Comparison of ENCODE assay signal across 24 cellular contexts in the genomic region with DNA sequence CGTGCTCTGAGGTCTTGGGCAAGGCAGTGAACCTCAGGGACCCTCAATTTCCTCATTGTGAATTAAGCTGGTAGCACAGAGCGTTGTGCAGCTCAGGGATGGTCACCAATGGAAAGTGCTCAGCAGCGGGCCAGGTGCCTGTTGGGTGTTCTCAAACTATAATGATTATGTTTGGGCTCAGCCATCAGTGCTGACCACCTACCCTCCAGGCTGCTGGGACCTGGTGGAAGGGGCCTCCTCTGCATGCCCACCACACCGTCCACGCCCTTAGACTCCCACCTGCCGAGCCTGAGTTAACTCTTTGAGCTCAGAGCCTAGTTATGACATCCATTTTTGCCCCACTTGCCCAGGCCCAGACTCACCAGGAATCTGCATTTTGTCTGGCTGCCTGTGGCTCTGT. TPM values are rescaled to one million over a fixed set of nuclear protein-coding genes. Genes with fewer than 3 reads are reported as not detected.
DNase-seq lines count a peak whose midpoint lies in the region; ATAC-seq and TF ChIP-seq lines count a peak whose summit lies in the region.
"Had no signal": no experiment of that assay in that cellular context is flagged by ENCODE, and none has a peak within 500 bp of the region (broad histone marks: within the 10 kb centered on the region; RNA-seq: fewer than 3 reads in every experiment).

No MANE protein-coding gene starts in this region.

- in situ Hi-C loops in brain microvascular endothelial cell (cut with HindIII; ENCODE audit: low pct_ligation_motif_present, low sequenced_read_pairs), result no loop called here

- H2AFZ ChIP-seq in GM23338, result no peak overlapping the region

- no peak overlapping the region for H3K27ac Mint-ChIP-seq in GM23338
- H3K27ac Mint-ChIP-seq: activated naive CD8-positive, alpha-beta T cell; CD4-positive, alpha-beta memory T cell; stimulated activated effector memory CD8-positive, alpha-beta T cell treated with anti-CD3 and anti-CD28 coated beads, Interleukin-12 subunit alpha, Interleukin-12 subunit beta, amount 100 ng/mL, for 72 hours had no signal

- peaks cover 72% of the 10 kb centered on the region for H4K20me1 ChIP-seq in GM23338 (replicated peaks; ENCODE audit: insufficient read depth)

- 0 out of 2 replicates have a peak, but pooled peaks cover 9% of the 10 kb centered on the region for H3F3A ChIP-seq in GM23338 (replicated peaks; ENCODE audit: low read depth)

- no peak for TF ChIP-seq CTCF in GM23338 (conservative IDR thresholded peaks at IDR 0.05; ENCODE audit: low read depth in 2 of 2)
- TF ChIP-seq CTCF in brain microvascular endothelial cell (IDR thresholded peaks at IDR 0.05; ENCODE audit: low read depth, low read length, missing control alignments), result no peak
- TF ChIP-seq CTCF in sigmoid colon (IDR thresholded peaks at IDR 0.05), result no peak
- TF ChIP-seq CTCF in prostate gland (IDR thresholded peaks at IDR 0.05), result no peak

- H3K9me3 ChIP-seq in iPS-18c (ENCODE audit: control insufficient read depth, insufficient read depth, low read length) (no peaks in the 10 kb centered on the region), sigmoid colon (no peaks in the 10 kb centered on the region), prostate gland (no peaks in the 10 kb centered on the region)
- H3K9me3 ChIP-seq: esophagus muscularis mucosa, gastroesophageal sphincter, MG63, pancreas, right lobe of liver had no signal

- no peaks in the 10 kb centered on the region for H3K36me3 Mint-ChIP-seq in GM23338 (ENCODE audit: low read depth)
- H3K36me3 Mint-ChIP-seq: activated naive CD8-positive, alpha-beta T cell; CD4-positive, alpha-beta memory T cell; naive thymus-derived CD8-positive, alpha-beta T cell; stimulated activated effector memory CD8-positive, alpha-beta T cell treated with anti-CD3 and anti-CD28 coated beads, Interleukin-12 subunit alpha, Interleukin-12 subunit beta, amount 100 ng/mL, for 72 hours had no signal

- 0 out of 2 replicates have a peak overlapping the region, but pooled peaks have one; percentile 37 for H3K4me2 ChIP-seq in GM23338

- ATAC-seq in GM23338, result no peak
- ATAC-seq: naive thymus-derived CD8-positive, alpha-beta T cell; stimulated activated effector memory CD8-positive, alpha-beta T cell treated with anti-CD3 and anti-CD28 coated beads, Interleukin-12 subunit alpha, Interleukin-12 subunit beta, amount 100 ng/mL, for 72 hours had no signal

- H3K27me3 ChIP-seq in GM23338 (ENCODE audit: insufficient read depth) (no peaks in the 10 kb centered on the region), brain microvascular endothelial cell (replicated peaks) (no peaks in the 10 kb centered on the region), sigmoid colon (no peaks in the 10 kb centered on the region), prostate gland (replicated peaks; ENCODE audit: insufficient read depth) (no peaks in the 10 kb centered on the region)
- H3K27me3 ChIP-seq: esophagus muscularis mucosa, gastroesophageal sphincter, MG63, pancreas, right lobe of liver had no signal

- H3K27me3 Mint-ChIP-seq in GM23338 (ENCODE audit: insufficient read depth, low read depth, poor library complexity), result peaks cover 15% of the 10 kb centered on the region
- H3K27me3 Mint-ChIP-seq: activated naive CD8-positive, alpha-beta T cell; CD4-positive, alpha-beta memory T cell had no signal

- 84 to 89% methylated on average over 6 of the region's 6 CpGs for WGBS in sigmoid colon, 2 donors
- WGBS in prostate gland, result 81% methylated on average over 6 of the region's 6 CpGs

- DNase-seq in GM23338 (ENCODE audit: low spot score) (no peak), brain microvascular endothelial cell (no peak), sigmoid colon (peak; percentile 54), prostate gland (ENCODE audit: low spot score) (no peak), AML-193 (lab: John Stamatoyannopoulos, UW) (no peak)
- no peak for DNase-seq in NK-92 treated with Interleukin-12 subunit alpha and Interleukin-12 subunit beta, amount 100 ng/mL, for 24 hours (lab: John Stamatoyannopoulos, UW)
- no peak for DNase-seq in activated CD4-positive, alpha-beta T cell treated with anti-CD3 and anti-CD28 coated beads for 4 hours
- DNase-seq: activated CD8-positive, alpha-beta memory T cell treated with anti-CD3 and anti-CD28 coated beads for 24 hours; activated T-cell treated with anti-CD3 and anti-CD28 coated beads, Interleukin-2, amount 50 U/mL, for 48 hours; CD4-positive, alpha-beta memory T cell; effector memory CD4-positive, alpha-beta T cell; GDM1; MG63; NCI-H1436; NCI-H524 treated with DMSO at 0.1 percent for 48 hours; T-helper 9 cell had no signal

- H3K79me2 ChIP-seq in GM23338 (replicated peaks; ENCODE audit: insufficient read depth), result peaks cover 98% of the 10 kb centered on the region

- no peak overlapping the region for H3K4me3 Mint-ChIP-seq in GM23338
- H3K4me3 Mint-ChIP-seq: activated naive CD8-positive, alpha-beta T cell; CD4-positive, alpha-beta memory T cell; naive thymus-derived CD8-positive, alpha-beta T cell; stimulated activated effector memory CD8-positive, alpha-beta T cell treated with anti-CD3 and anti-CD28 coated beads, Interleukin-12 subunit alpha, Interleukin-12 subunit beta, amount 100 ng/mL, for 72 hours had no signal

- TF ChIP-seq EP300 in sigmoid colon (IDR thresholded peaks at IDR 0.05), result no peak

- peaks cover 87% of the 10 kb centered on the region for H3K4me1 Mint-ChIP-seq in GM23338
- H3K4me1 Mint-ChIP-seq: CD4-positive, alpha-beta memory T cell; naive thymus-derived CD8-positive, alpha-beta T cell; stimulated activated effector memory CD8-positive, alpha-beta T cell treated with anti-CD3 and anti-CD28 coated beads, Interleukin-12 subunit alpha, Interleukin-12 subunit beta, amount 100 ng/mL, for 72 hours had no signal

- intact Hi-C loops in sigmoid colon (cut with DNase I), result no loop called here
- intact Hi-C loops in prostate gland (cut with DNase I), result no loop called here

- H3K4me3 ChIP-seq in GM23338 (no peak overlapping the region), brain microvascular endothelial cell (ENCODE audit: low read depth, low read length) (no peak overlapping the region), iPS-18c (ENCODE audit: insufficient read depth, low read depth, low read length) (0 out of 2 replicates have a peak overlapping the region, but pooled peaks have one; percentile 15), sigmoid colon (no peak overlapping the region), prostate gland (no peak overlapping the region)
- H3K4me3 ChIP-seq: esophagus muscularis mucosa, gastroesophageal sphincter, MG63, pancreas, right lobe of liver had no signal

- H3K9me3 Mint-ChIP-seq in GM23338, result no peaks in the 10 kb centered on the region
- H3K9me3 Mint-ChIP-seq: naive thymus-derived CD8-positive, alpha-beta T cell; stimulated activated effector memory CD8-positive, alpha-beta T cell treated with anti-CD3 and anti-CD28 coated beads, Interleukin-12 subunit alpha, Interleukin-12 subunit beta, amount 100 ng/mL, for 72 hours had no signal

- H3K27ac ChIP-seq in GM23338 (ENCODE audit: low read depth) (no peak overlapping the region), brain microvascular endothelial cell (peak overlapping the region; percentile 91), sigmoid colon (peak overlapping the region in 1 of 4 donors; percentile 22), prostate gland (no peak overlapping the region)
- H3K27ac ChIP-seq: pancreas, right lobe of liver had no signal

- H3K4me1 ChIP-seq in GM23338 (ENCODE audit: insufficient read depth), result peaks cover 58% of the 10 kb centered on the region
- peaks cover 0 to 28% (median 20%) of the 10 kb centered on the region in 4 donors for H3K4me1 ChIP-seq in sigmoid colon
- H3K4me1 ChIP-seq in prostate gland (replicated peaks), result no peaks in the 10 kb centered on the region
- H3K4me1 ChIP-seq: pancreas, right lobe of liver had no signal

- H3K36me3 ChIP-seq in GM23338 (ENCODE audit: insufficient read depth) (no peaks in the 10 kb centered on the region), brain microvascular endothelial cell (replicated peaks) (no peaks in the 10 kb centered on the region), sigmoid colon (no peaks in the 10 kb centered on the region), prostate gland (no peaks in the 10 kb centered on the region)
- H3K36me3 ChIP-seq: esophagus muscularis mucosa, gastroesophageal sphincter, MG63, pancreas, right lobe of liver had no signal

- TF ChIP-seq POLR2A in sigmoid colon (IDR thresholded peaks at IDR 0.05), result no peak
- no peak for TF ChIP-seq POLR2A in prostate gland (IDR thresholded peaks at IDR 0.05)

- no peaks in the 10 kb centered on the region for H3K9me2 ChIP-seq in GM23338 (ENCODE audit: insufficient read depth)

TF ChIP-seq in GM23338, 12 proteins besides CTCF, POLR2A, EP300 and RAD21 (continues in another document):
- TF ChIP-seq ZNF114 (CRISPR knock-in tag; IDR thresholded peaks at IDR 0.05), result no peak
- no peak for TF ChIP-seq EZH2 (IDR thresholded peaks at IDR 0.05; ENCODE audit: low read depth, unreplicated experiment)
- no peak for TF ChIP-seq STAT1 (IDR thresholded peaks at IDR 0.05; ENCODE audit: unreplicated experiment)

RNA-seq across cellular contexts. Expression of gene GLI2, which starts 35.0 kb away (rescaled TPM):
- 41.7 and 53.6 TPM in 2 replicates for total RNA-seq in GM23338 (2014; rRNA removed; shearing (Covaris generic))
- polyA plus RNA-seq in GM23338 (2016; fragmentation: Nextera tagmentation; extraction: Ambion mirVana) (57.0 and 67.1 TPM in 2 replicates), sigmoid colon (under 1 TPM; 0.23 to 0.76 (median 0.60) TPM)
- total RNA-seq in sigmoid colon (1 to 10 TPM; 2.1 to 6.4 (median 2.9) TPM), prostate gland (10 to 100 TPM in 1 of 2 donors, 1 to 10 TPM in 1; 3.8 to 16.4 TPM)
- total RNA-seq: CD4-positive, alpha-beta memory T cell; naive thymus-derived CD8-positive, alpha-beta T cell had no signal
- polyA plus RNA-seq: CD4-positive, alpha-beta memory T cell; naive thymus-derived CD8-positive, alpha-beta T cell had no signal
